ENCODE assay signal across 14 cellular contexts in the genomic region with DNA sequence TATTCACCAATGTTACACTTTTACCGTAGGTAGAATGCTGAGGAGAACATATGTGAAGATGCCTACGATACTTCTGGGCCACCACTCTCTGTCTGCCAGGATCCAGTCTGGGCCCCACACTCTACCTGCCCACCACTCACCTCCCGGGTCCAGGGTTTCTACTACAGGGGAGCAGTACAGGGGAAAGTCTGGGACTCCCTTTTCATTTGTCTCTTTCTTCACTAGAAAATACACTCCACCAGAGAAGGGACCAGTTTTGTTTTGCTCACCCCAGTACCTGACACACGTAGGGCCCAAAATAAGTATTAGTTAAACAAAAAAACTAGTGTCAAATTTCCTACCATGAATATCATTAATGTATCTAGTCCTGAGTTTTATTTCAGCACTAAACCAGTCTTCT. TPM values are rescaled to one million over a fixed set of nuclear protein-coding genes. Genes with fewer than 3 reads are reported as not detected.
DNase-seq lines count a peak whose midpoint lies in the region; ATAC-seq and TF ChIP-seq lines count a peak whose summit lies in the region.
"Had no signal": no experiment of that assay in that cellular context is flagged by ENCODE, and none has a peak within 500 bp of the region (broad histone marks: within the 10 kb centered on the region; RNA-seq: fewer than 3 reads in every experiment).

No MANE protein-coding gene starts in this region.

- no peaks in the 10 kb centered on the region for H3K9me3 Mint-ChIP-seq in activated naive CD4-positive, alpha-beta T cell treated with anti-CD3 and anti-CD28 coated beads, Interleukin-2, amount 10 ng/mL, durations not matched to agents 7 days and 5 days
- no peaks in the 10 kb centered on the region for H3K9me3 Mint-ChIP-seq in activated naive CD8-positive, alpha-beta T cell treated with anti-CD3 and anti-CD28 coated beads, Interleukin-2, amount 10 ng/mL, durations not matched to agents 7 days and 5 days

- peaks cover 35% of the 10 kb centered on the region for H3K4me1 Mint-ChIP-seq in activated naive CD4-positive, alpha-beta T cell treated with anti-CD3 and anti-CD28 coated beads, Interleukin-2, amount 10 ng/mL, durations not matched to agents 7 days and 5 days
- H3K4me1 Mint-ChIP-seq in activated naive CD8-positive, alpha-beta T cell treated with anti-CD3 and anti-CD28 coated beads, Interleukin-2, amount 10 ng/mL, durations not matched to agents 7 days and 5 days, result peaks cover 24% of the 10 kb centered on the region

- POLR2A ChIA-PET in activated naive CD8-positive, alpha-beta T cell treated with anti-CD3 and anti-CD28 coated beads, Interleukin-2, amount 10 ng/mL, durations not matched to agents 7 days and 5 days (lab: Charles Lee), result interaction anchor here (0.6 to 1.0 kb wide), 5 partner anchors 12 to 241 kb away, joined by 3 to 6 read pairs (median 4); a partner anchor contains a TSS

- TF ChIP-seq CTCF in vagina (IDR thresholded peaks at IDR 0.05) (no peak), adrenal gland (IDR thresholded peaks at IDR 0.05) (no peak)

- 89 to 93% (median 92%) methylated on average over 3 to 4 of the region's 4 CpGs for WGBS in adrenal gland, 4 donors

- H3K4me1 ChIP-seq in muscle layer of duodenum (ENCODE audit: control insufficient read depth in 1 of 2, insufficient read depth in 2 of 2, low read length in 2 of 2), result no peaks in the 10 kb centered on the region
- peaks cover 28% of the 10 kb centered on the region for H3K4me1 ChIP-seq in vagina
- H3K4me1 ChIP-seq in adrenal gland (replicated peaks in 1 of 2), result peaks cover 0 to 5% of the 10 kb centered on the region in 2 donors
- H3K4me1 ChIP-seq: testis had no signal

- intact Hi-C loops in vagina (cut with DNase I), result no loop called here
- intact Hi-C loops in adrenal gland (cut with DNase I), result no loop called here

- peak overlapping the region; percentile 82 for H3K27ac Mint-ChIP-seq in activated naive CD4-positive, alpha-beta T cell treated with anti-CD3 and anti-CD28 coated beads, Interleukin-2, amount 10 ng/mL, durations not matched to agents 7 days and 5 days
- H3K27ac Mint-ChIP-seq in activated naive CD8-positive, alpha-beta T cell treated with anti-CD3 and anti-CD28 coated beads, Interleukin-2, amount 10 ng/mL, durations not matched to agents 7 days and 5 days, result peak overlapping the region; percentile 10

- H3K4me3 ChIP-seq in muscle layer of duodenum (ENCODE audit: low read depth in 1 of 2, low read length in 2 of 2), result no peak overlapping the region
- H3K4me3 ChIP-seq in vagina, result no peak overlapping the region
- H3K4me3 ChIP-seq in adrenal gland, result no peak overlapping the region
- H3K4me3 ChIP-seq: testis had no signal

- peaks cover 51% of the 10 kb centered on the region for H3K36me3 Mint-ChIP-seq in activated naive CD4-positive, alpha-beta T cell treated with anti-CD3 and anti-CD28 coated beads, Interleukin-2, amount 10 ng/mL, durations not matched to agents 7 days and 5 days
- peaks cover 21% of the 10 kb centered on the region for H3K36me3 Mint-ChIP-seq in activated naive CD8-positive, alpha-beta T cell treated with anti-CD3 and anti-CD28 coated beads, Interleukin-2, amount 10 ng/mL, durations not matched to agents 7 days and 5 days

- H3K36me3 ChIP-seq in muscle layer of duodenum (ENCODE audit: control insufficient read depth in 1 of 2, insufficient read depth in 2 of 2, low read length in 2 of 2), result peaks cover 36 to 51% of the 10 kb centered on the region in 2 donors
- peaks cover 0 to 19% of the 10 kb centered on the region in 2 donors for H3K36me3 ChIP-seq in vagina
- peaks cover 0 to 61% of the 10 kb centered on the region in 2 donors for H3K36me3 ChIP-seq in adrenal gland (replicated peaks in 1 of 2)

- no peak overlapping the region for H3K4me3 Mint-ChIP-seq in activated naive CD4-positive, alpha-beta T cell treated with anti-CD3 and anti-CD28 coated beads, Interleukin-2, amount 10 ng/mL, durations not matched to agents 7 days and 5 days
- H3K4me3 Mint-ChIP-seq in activated naive CD8-positive, alpha-beta T cell treated with anti-CD3 and anti-CD28 coated beads, Interleukin-2, amount 10 ng/mL, durations not matched to agents 7 days and 5 days, result no peak overlapping the region

- H3K27me3 ChIP-seq in muscle layer of duodenum (ENCODE audit: low read depth, low read length) (no peaks in the 10 kb centered on the region), vagina (no peaks in the 10 kb centered on the region), adrenal gland (no peaks in the 10 kb centered on the region)
- H3K27me3 ChIP-seq: testis had no signal

- no peaks in the 10 kb centered on the region for H3K27me3 Mint-ChIP-seq in activated naive CD4-positive, alpha-beta T cell treated with anti-CD3 and anti-CD28 coated beads, Interleukin-2, amount 10 ng/mL, durations not matched to agents 7 days and 5 days
- H3K27me3 Mint-ChIP-seq in activated naive CD8-positive, alpha-beta T cell treated with anti-CD3 and anti-CD28 coated beads, Interleukin-2, amount 10 ng/mL, durations not matched to agents 7 days and 5 days, result no peaks in the 10 kb centered on the region

- CTCF ChIA-PET in activated naive CD4-positive, alpha-beta T cell treated with anti-CD3 and anti-CD28 coated beads, Interleukin-2, amount 10 ng/mL, durations not matched to agents 7 days and 5 days (lab: Charles Lee), result no interaction called here

- DNase-seq in activated naive CD4-positive, alpha-beta T cell treated with anti-CD3 and anti-CD28 coated beads, Interleukin-2, amount 10 ng/mL, durations not matched to agents 7 days and 5 days, result no peak
- DNase-seq in activated naive CD4-positive, alpha-beta T cell treated with anti-CD3 and anti-CD28 coated beads, Interleukin-2, amount 50 U/mL, for 16 hours, result no peak
- no peak for DNase-seq in activated naive CD8-positive, alpha-beta T cell treated with anti-CD3 and anti-CD28 coated beads, Interleukin-2, amount 10 ng/mL, durations not matched to agents 7 days and 5 days
- DNase-seq in vagina (ENCODE audit: extremely low spot score in 2 of 2) (no peak), adrenal gland (no peak), NCI-H146 (lab: John Stamatoyannopoulos, UW) (no peak)
- DNase-seq: activated gamma-delta T cell treated with Interleukin-2 at 50 U/mL for 16 hours, DMS53, NCI-H1436, PC-3, small intestine, testis had no signal

- H3K27ac ChIP-seq in muscle layer of duodenum (ENCODE audit: low read length), result peak overlapping the region; percentile 43
- H3K27ac ChIP-seq in vagina, result peak overlapping the region; percentile 49
- peak overlapping the region in 2 of 5 donors; percentile 31 to 66 for H3K27ac ChIP-seq in adrenal gland
- H3K27ac ChIP-seq: testis had no signal

- TF ChIP-seq POLR2A in vagina (IDR thresholded peaks at IDR 0.05), result no peak
- no peak for TF ChIP-seq POLR2A in adrenal gland (IDR thresholded peaks at IDR 0.05)

- H3K9me3 ChIP-seq in muscle layer of duodenum (ENCODE audit: control insufficient read depth in 1 of 2, low read length in 2 of 2) (no peaks in the 10 kb centered on the region), vagina (no peaks in the 10 kb centered on the region), adrenal gland (replicated peaks in 1 of 3) (no peaks in the 10 kb centered on the region)
- H3K9me3 ChIP-seq: testis had no signal

- ATAC-seq in activated naive CD8-positive, alpha-beta T cell treated with anti-CD3 and anti-CD28 coated beads, Interleukin-2, amount 10 ng/mL, durations not matched to agents 7 days and 5 days (ENCODE audit: low read depth), result no peak
- no peak for ATAC-seq in GM19463 (IDR thresholded peaks at IDR 0.05; ENCODE audit: unreplicated experiment)
- ATAC-seq: PC-3 had no signal

RNA-seq across cellular contexts. Expression of a gene that starts 21.1 kb away (rescaled TPM):
- 10 to 100 TPM; 63.8 to 69.6 TPM for total RNA-seq in activated naive CD8-positive, alpha-beta T cell treated with anti-CD3 and anti-CD28 coated beads, Interleukin-2, amount 10 ng/mL, durations not matched to agents 7 days and 5 days
- total RNA-seq in vagina, result 41.7 TPM
- 10 to 100 TPM; 31.7 to 54.1 (median 40.9) TPM for total RNA-seq in adrenal gland
- 10 to 100 TPM; 22.3 to 33.5 (median 26.2) TPM for polyA plus RNA-seq in adrenal gland

RNA-seq across cellular contexts. Expression of a gene that starts 25.6 kb away (rescaled TPM):
- total RNA-seq in activated naive CD8-positive, alpha-beta T cell treated with anti-CD3 and anti-CD28 coated beads, Interleukin-2, amount 10 ng/mL, durations not matched to agents 7 days and 5 days, result not detected
- total RNA-seq in vagina (0.74 TPM), adrenal gland (under 1 TPM in 7 of 8 donors, not detected in 1; 0.06 to 0.87 (median 0.14) TPM)
- polyA plus RNA-seq in adrenal gland, result under 1 TPM; 0.02 to 0.32 (median 0.07) TPM
- total RNA-seq: PC-3 had no signal
